21 cellular contexts compared by ENCODE assay signal in genomic region chr20:34461779-34462087, GRCh38.
"Had no signal": no experiment of that assay in that cellular context is flagged by ENCODE, and none has a peak within 500 bp of the region (broad histone marks: within the 10 kb centered on the region; RNA-seq: fewer than 3 reads in every experiment).

No MANE protein-coding gene starts in this region.

- ATAC-seq: activated CD8-positive, alpha-beta T cell treated with anti-CD3 and anti-CD28 coated beads, Interleukin-2, amount 10 ng/mL, durations not matched to agents 7 days and 5 days; heart right ventricle; left colon; naive thymus-derived CD4-positive, alpha-beta T cell; T-cell had no signal

- H3K4me1 ChIP-seq: lower lobe of right lung had no signal

- H3K27me3 ChIP-seq: heart right ventricle, tibial artery had no signal

- H3K9me3 ChIP-seq: heart right ventricle, lower lobe of right lung, tibial artery had no signal

- H3K9me3 Mint-ChIP-seq: activated naive CD8-positive, alpha-beta T cell treated with anti-CD3 and anti-CD28 coated beads for 36 hours; naive thymus-derived CD4-positive, alpha-beta T cell; stimulated activated naive CD8-positive, alpha-beta T cell treated with anti-CD3 and anti-CD28 coated beads, Interleukin-15, Interleukin-2, amounts not matched to agents 100 ng/mL and 50 ng/mL, for 24 hours; T-cell; T-helper 2 cell treated with Interferon-gamma antibody and Interleukin-4, amounts not matched to agents 5 μg/mL and 100 μg/mL, for 36 hours had no signal

- H3K27ac Mint-ChIP-seq: activated CD8-positive, alpha-beta T cell treated with anti-CD3 and anti-CD28 coated beads, Interleukin-2, amount 10 ng/mL, durations not matched to agents 7 days and 5 days; activated naive CD8-positive, alpha-beta T cell treated with anti-CD3 and anti-CD28 coated beads for 36 hours; progenitor cell of endocrine pancreas; stimulated activated naive CD8-positive, alpha-beta T cell treated with anti-CD3 and anti-CD28 coated beads, Interleukin-15, Interleukin-2, amounts not matched to agents 100 ng/mL and 50 ng/mL, for 24 hours; T-cell; T-helper 2 cell treated with Interferon-gamma antibody and Interleukin-4, amounts not matched to agents 5 μg/mL and 100 μg/mL, for 36 hours had no signal

- H3K27ac ChIP-seq: coronary artery, epithelial cell of prostate, heart right ventricle, lower lobe of right lung, tibial artery had no signal

- H3K27me3 Mint-ChIP-seq: activated naive CD8-positive, alpha-beta T cell treated with anti-CD3 and anti-CD28 coated beads for 36 hours; naive thymus-derived CD4-positive, alpha-beta T cell; progenitor cell of endocrine pancreas; stimulated activated naive CD8-positive, alpha-beta T cell treated with anti-CD3 and anti-CD28 coated beads, Interleukin-15, Interleukin-2, amounts not matched to agents 100 ng/mL and 50 ng/mL, for 24 hours; T-cell had no signal

- DNase-seq: activated CD4-positive, alpha-beta T cell treated with anti-CD3 and anti-CD28 coated beads for 1 hour; activated CD4-positive, alpha-beta T cell treated with anti-CD3 and anti-CD28 coated beads, Interleukin-2, amount 50 U/mL, for 1 hour; activated CD8-positive, alpha-beta T cell treated with anti-CD3 and anti-CD28 coated beads, Interleukin-2, amount 10 ng/mL, durations not matched to agents 7 days and 5 days; activated naive CD4-positive, alpha-beta T cell treated with Interleukin-2 at 50 U/mL for 16 hours; activated naive CD8-positive, alpha-beta T cell treated with anti-CD3 and anti-CD28 coated beads for 36 hours; activated T-cell treated with anti-CD3 and anti-CD28 coated beads, Interleukin-2, amount 50 U/mL, for 1 hour; amniotic stem cell; cerebellar nuclear complex; heart right ventricle; left colon; lower lobe of right lung; naive thymus-derived CD4-positive, alpha-beta T cell; stimulated activated CD4-positive, alpha-beta T cell treated with anti-CD3 and anti-CD28 coated beads, Interleukin-4, amount 100 ng/mL, for 24 hours; substantia nigra; T-cell; tibial artery had no signal

- H3K4me3 Mint-ChIP-seq: activated CD8-positive, alpha-beta T cell treated with anti-CD3 and anti-CD28 coated beads, Interleukin-2, amount 10 ng/mL, durations not matched to agents 7 days and 5 days; activated naive CD8-positive, alpha-beta T cell treated with anti-CD3 and anti-CD28 coated beads for 36 hours; naive thymus-derived CD4-positive, alpha-beta T cell; stimulated activated naive CD8-positive, alpha-beta T cell treated with anti-CD3 and anti-CD28 coated beads, Interleukin-15, Interleukin-2, amounts not matched to agents 100 ng/mL and 50 ng/mL, for 24 hours; T-cell; T-helper 2 cell treated with Interferon-gamma antibody and Interleukin-4, amounts not matched to agents 5 μg/mL and 100 μg/mL, for 36 hours had no signal

- H3K4me3 ChIP-seq: coronary artery, heart right ventricle, lower lobe of right lung, tibial artery had no signal
